ENCODE assay signal across 15 cellular contexts in genomic region chr18:13103366-13103765, GRCh38.
DNase-seq lines count a peak whose midpoint lies in the region; ATAC-seq, FAIRE-seq and TF ChIP-seq lines count a peak whose summit lies in the region.
"Had no signal": no experiment of that assay in that cellular context is flagged by ENCODE, and none has a peak within 500 bp of the region (broad histone marks: within the 10 kb centered on the region; RNA-seq: fewer than 3 reads in every experiment).

No MANE protein-coding gene starts in this region.

- no peaks in the 10 kb centered on the region for H3K27me3 ChIP-seq in H1 (replicated peaks in 1 of 4; ENCODE audit: control insufficient read depth in 3 of 4, extremely low read depth in 1 of 4, insufficient read depth in 3 of 4, low read length in 3 of 4)
- no peaks in the 10 kb centered on the region for H3K27me3 ChIP-seq in naive thymus-derived CD4-positive, alpha-beta T cell (ENCODE audit: control insufficient read depth in 2 of 2, insufficient read depth in 2 of 2, low read length in 2 of 2)
- H3K27me3 ChIP-seq: heart left ventricle had no signal

- H3K27ac Mint-ChIP-seq in activated CD4-positive, alpha-beta T cell treated with anti-CD3 and anti-CD28 coated beads for 36 hours, result no peak overlapping the region
- H3K27ac Mint-ChIP-seq in type B pancreatic cell, result no peak overlapping the region
- no peak overlapping the region for H3K27ac Mint-ChIP-seq in stimulated activated memory B cell treated with anti-CD40 and anti-IgM and Interleukin-4, amounts not matched to agents 10 μg/mL and 1 μg/mL and 100 μg/mL, for 72 hours
- peak overlapping the region in 1 of 9 donors; percentile 51 for H3K27ac Mint-ChIP-seq in naive thymus-derived CD4-positive, alpha-beta T cell
- H3K27ac Mint-ChIP-seq: dendritic cell treated with granulocyte-macrophage colony-stimulating factor and Interleukin-4, amounts not matched to agents 40 ng/mL and 50 ng/mL, for 4 days had no signal

- H3K79me2 ChIP-seq in H1 (ENCODE audit: control insufficient read depth in 1 of 2, insufficient read depth in 2 of 2, low read length in 2 of 2), result no peaks in the 10 kb centered on the region

- H2BK15ac ChIP-seq in H1 (ENCODE audit: low read length), result no peak overlapping the region

- TF ChIP-seq POLR2A in NB4 (IDR thresholded peaks at IDR 0.05; ENCODE audit: extremely low read depth, insufficient read length) (no peak), H1 (IDR thresholded peaks at IDR 0.05; ENCODE audit: control extremely low read depth in 1 of 2, low read depth in 2 of 2, low read length in 2 of 2) (no peak)

- TF ChIP-seq CTCF in NB4 (IDR thresholded peaks at IDR 0.05; ENCODE audit: low read depth, low read length) (peak; percentile 4), H1 (IDR thresholded peaks at IDR 0.05; ENCODE audit: control extremely low read depth in 1 of 3, insufficient read depth in 1 of 3, low read depth in 1 of 3, low read length in 3 of 3) (peak in 2 of 3 experiments; percentile 18 to 50; a peak in 2 of 4 replicates), type B pancreatic cell (conservative IDR thresholded peaks at IDR 0.05) (peak; percentile 52)

- intact Hi-C loops in activated CD4-positive, alpha-beta T cell treated with anti-CD3 and anti-CD28 coated beads for 36 hours (cut with DNase I, micrococcal nuclease), result no loop called here
- intact Hi-C loops in head of caudate nucleus (cut with DNase I), result no loop called here
- intact Hi-C loops in naive thymus-derived CD4-positive, alpha-beta T cell (cut with micrococcal nuclease), result no loop called here

- H3K27ac ChIP-seq in H1 (ENCODE audit: low read depth, low read length), result no peak overlapping the region
- no peak overlapping the region for H3K27ac ChIP-seq in naive thymus-derived CD4-positive, alpha-beta T cell (ENCODE audit: low read depth, low read length)
- H3K27ac ChIP-seq: heart left ventricle had no signal

- peak; percentile 57 for ATAC-seq in activated CD4-positive, alpha-beta T cell treated with anti-CD3 and anti-CD28 coated beads for 36 hours
- no peak for ATAC-seq in stimulated activated memory B cell treated with anti-CD40 and anti-IgM and Interleukin-4, amounts not matched to agents 10 μg/mL and 1 μg/mL and 100 μg/mL, for 72 hours
- no peak for ATAC-seq in naive thymus-derived CD4-positive, alpha-beta T cell
- ATAC-seq: activated CD4-positive, CD25-positive, alpha-beta regulatory T cell treated with anti-CD3 and anti-CD28 coated beads, Interleukin-2, amount 50 U/mL, for 24 hours; sciatic nerve had no signal

- H3K23me2 ChIP-seq in H1 (ENCODE audit: low read depth, low read length), result peaks cover 9% of the 10 kb centered on the region; the same call in 1 of the 2 replicates

- no peak for TF ChIP-seq EP300 in H1 (IDR thresholded peaks at IDR 0.05; ENCODE audit: borderline replicate concordance in 1 of 2, low read depth in 2 of 2, low read length in 2 of 2)

- no peak overlapping the region for H2BK120ac ChIP-seq in H1 (replicated peaks; ENCODE audit: low read depth, low read length)

- H3K4me3 ChIP-seq in NB4 (ENCODE audit: low read depth, low read length), result no peak overlapping the region
- no peak overlapping the region for H3K4me3 ChIP-seq in H1 (ENCODE audit: extremely low read depth in 1 of 4, insufficient read depth in 2 of 4, low read depth in 3 of 4, low read length in 4 of 4)
- H3K4me3 ChIP-seq in naive thymus-derived CD4-positive, alpha-beta T cell (ENCODE audit: low read length), result no peak overlapping the region
- H3K4me3 ChIP-seq: heart left ventricle had no signal

- no peak overlapping the region for H2BK5ac ChIP-seq in H1 (ENCODE audit: low read depth, low read length)

- CTCF ChIA-PET in activated CD4-positive, alpha-beta T cell treated with anti-CD3 and anti-CD28 coated beads for 36 hours (lab: Charles Lee), result interaction anchor here (1.3 kb wide), 1 partner anchor 12 kb away, joined by 5 read pairs; no protein-coding TSS in a partner anchor
- CTCF ChIA-PET in H1 (lab: Charles Lee; ENCODE audit: partially characterized antibody), result interaction anchor here (0.5 to 2.0 kb wide), 7 partner anchors 9 to 737 kb away, joined by 3 to 11 read pairs (median 4); no protein-coding TSS in a partner anchor
- CTCF ChIA-PET in naive thymus-derived CD4-positive, alpha-beta T cell (lab: Charles Lee), result no interaction called here

- no peaks in the 10 kb centered on the region for H3K4me1 Mint-ChIP-seq in activated CD4-positive, alpha-beta T cell treated with anti-CD3 and anti-CD28 coated beads for 36 hours
- H3K4me1 Mint-ChIP-seq in type B pancreatic cell (ENCODE audit: unreplicated experiment), result no peaks in the 10 kb centered on the region
- H3K4me1 Mint-ChIP-seq in stimulated activated memory B cell treated with anti-CD40 and anti-IgM and Interleukin-4, amounts not matched to agents 10 μg/mL and 1 μg/mL and 100 μg/mL, for 72 hours, result no peaks in the 10 kb centered on the region
- peaks cover 0 to 4% (median 0%) of the 10 kb centered on the region in 7 donors for H3K4me1 Mint-ChIP-seq in naive thymus-derived CD4-positive, alpha-beta T cell

- H3K9ac ChIP-seq in H1 (replicated peaks in 1 of 4; ENCODE audit: extremely low read depth in 1 of 4, low read depth in 3 of 4, low read length in 3 of 4), result no peak overlapping the region

- no peak overlapping the region for H2AFZ ChIP-seq in H1 (ENCODE audit: low read length)

- no peak overlapping the region for H3K56ac ChIP-seq in H1 (replicated peaks; ENCODE audit: insufficient read length, low read depth, low read length)

- H4K8ac ChIP-seq in H1 (ENCODE audit: extremely low read depth, insufficient read depth, low read length), result no peak overlapping the region

- FAIRE-seq in H1 (lab: Jason Lieb, UNC), result peak; percentile 42

- H3K4me3 Mint-ChIP-seq in activated CD4-positive, alpha-beta T cell treated with anti-CD3 and anti-CD28 coated beads for 36 hours, result no peak overlapping the region
- no peak overlapping the region for H3K4me3 Mint-ChIP-seq in type B pancreatic cell
- H3K4me3 Mint-ChIP-seq in stimulated activated memory B cell treated with anti-CD40 and anti-IgM and Interleukin-4, amounts not matched to agents 10 μg/mL and 1 μg/mL and 100 μg/mL, for 72 hours, result no peak overlapping the region
- no peak overlapping the region for H3K4me3 Mint-ChIP-seq in naive thymus-derived CD4-positive, alpha-beta T cell
- H3K4me3 Mint-ChIP-seq: dendritic cell treated with granulocyte-macrophage colony-stimulating factor and Interleukin-4, amounts not matched to agents 40 ng/mL and 50 ng/mL, for 4 days had no signal

- H2BK20ac ChIP-seq in H1 (ENCODE audit: low read length), result no peak overlapping the region

- TF ChIP-seq RAD21 in H1 (IDR thresholded peaks at IDR 0.05 in 1 of 2, conservative IDR thresholded peaks at IDR 0.05 in 1 of 2; ENCODE audit: low read depth in 2 of 2, low read length in 2 of 2), result peak in 1 of 2 experiments; percentile 9; a peak in 1 of 4 replicates

- H4K91ac ChIP-seq in H1 (replicated peaks; ENCODE audit: insufficient read length, low read length), result no peak overlapping the region

- no peak overlapping the region for H3K23ac ChIP-seq in H1 (ENCODE audit: insufficient read length)

- peaks cover 83% of the 10 kb centered on the region for H3K36me3 Mint-ChIP-seq in activated CD4-positive, alpha-beta T cell treated with anti-CD3 and anti-CD28 coated beads for 36 hours (ENCODE audit: low read depth)
- H3K36me3 Mint-ChIP-seq in type B pancreatic cell, result peaks cover 64% of the 10 kb centered on the region
- H3K36me3 Mint-ChIP-seq in stimulated activated memory B cell treated with anti-CD40 and anti-IgM and Interleukin-4, amounts not matched to agents 10 μg/mL and 1 μg/mL and 100 μg/mL, for 72 hours, result peaks cover 95% of the 10 kb centered on the region
- peaks cover 24 to 88% (median 74%) of the 10 kb centered on the region in 5 donors for H3K36me3 Mint-ChIP-seq in naive thymus-derived CD4-positive, alpha-beta T cell

- no peaks in the 10 kb centered on the region for H3K4me1 ChIP-seq in H1 (replicated peaks in 1 of 4; ENCODE audit: control insufficient read depth in 3 of 4, insufficient read depth in 4 of 4, low read length in 3 of 4)
- no peaks in the 10 kb centered on the region for H3K4me1 ChIP-seq in naive thymus-derived CD4-positive, alpha-beta T cell (ENCODE audit: control insufficient read depth in 2 of 2, insufficient read depth in 2 of 2, low read length in 2 of 2)

- DNase-seq in activated CD4-positive, alpha-beta T cell treated with anti-CD3 and anti-CD28 coated beads for 36 hours, result no peak
- no peak for DNase-seq in activated CD4-positive, alpha-beta T cell treated with anti-CD3 and anti-CD28 coated beads, Interleukin-2, amount 50 U/mL, for 4 hours
- peak; percentile 16 for DNase-seq in NB4 (ENCODE audit: low read depth)
- DNase-seq in H1 (ENCODE audit: low read depth in 1 of 2, low spot score in 2 of 2), result no peak
- DNase-seq in type B pancreatic cell (ENCODE audit: extremely low spot score, unreplicated experiment), result no peak
- DNase-seq in head of caudate nucleus, result no peak
- no peak for DNase-seq in naive thymus-derived CD4-positive, alpha-beta T cell
- DNase-seq: activated effector memory CD4-positive, alpha-beta T cell treated with Interleukin-2 at 50 U/mL for 16 hours; heart left ventricle; NCI-H1436; Right ventricle myocardium superior had no signal

- no peak overlapping the region for H3K14ac ChIP-seq in H1 (ENCODE audit: insufficient read length)

- no peak overlapping the region for H3K18ac ChIP-seq in H1 (ENCODE audit: extremely low read depth, low read length)

- H2BK12ac ChIP-seq in H1 (ENCODE audit: low read depth, low read length), result no peak overlapping the region

- no peak overlapping the region for H4K5ac ChIP-seq in H1 (ENCODE audit: insufficient read length, low read depth, low read length)

- POLR2A ChIA-PET in activated CD4-positive, alpha-beta T cell treated with anti-CD3 and anti-CD28 coated beads for 36 hours (lab: Charles Lee), result no interaction called here
- POLR2A ChIA-PET in H1 (lab: Charles Lee; ENCODE audit: partially characterized antibody), result no interaction called here
- POLR2A ChIA-PET in naive thymus-derived CD4-positive, alpha-beta T cell (lab: Charles Lee), result no interaction called here

- 85% methylated on average over 6 of the region's 6 CpGs; no CpG with 5 or more reads in 1 of the 2 experiments for WGBS in H1 (ENCODE audit: extremely low coverage in 1 of 2, insufficient coverage in 1 of 2, insufficient read length in 1 of 2, insufficient replicate concordance in 2 of 2, low coverage in 1 of 2, low lambda C conversion rate in 2 of 2, missing lambda C conversion rate in 1 of 2), 2 experiments

- H3K9me3 Mint-ChIP-seq in activated CD4-positive, alpha-beta T cell treated with anti-CD3 and anti-CD28 coated beads for 36 hours (ENCODE audit: low read depth), result no peaks in the 10 kb centered on the region
- H3K9me3 Mint-ChIP-seq in type B pancreatic cell, result no peaks in the 10 kb centered on the region
- H3K9me3 Mint-ChIP-seq in stimulated activated memory B cell treated with anti-CD40 and anti-IgM and Interleukin-4, amounts not matched to agents 10 μg/mL and 1 μg/mL and 100 μg/mL, for 72 hours, result peaks cover 4% of the 10 kb centered on the region
- peaks cover 0 to 6% (median 0%) of the 10 kb centered on the region in 11 donors for H3K9me3 Mint-ChIP-seq in naive thymus-derived CD4-positive, alpha-beta T cell
- H3K9me3 Mint-ChIP-seq: dendritic cell treated with granulocyte-macrophage colony-stimulating factor and Interleukin-4, amounts not matched to agents 40 ng/mL and 50 ng/mL, for 4 days had no signal

- H3K79me1 ChIP-seq in H1 (ENCODE audit: low read depth, low read length), result no peaks in the 10 kb centered on the region; the same call in 1 of the 2 replicates

- peaks cover 0 to 2% of the 10 kb centered on the region in 2 experiments for H4K20me1 ChIP-seq in H1 (replicated peaks in 1 of 2; ENCODE audit: control insufficient read depth in 1 of 2, insufficient read depth in 2 of 2, low read length in 2 of 2)

- H3K27me3 Mint-ChIP-seq in activated CD4-positive, alpha-beta T cell treated with anti-CD3 and anti-CD28 coated beads for 36 hours, result no peaks in the 10 kb centered on the region
- H3K27me3 Mint-ChIP-seq in type B pancreatic cell, result no peaks in the 10 kb centered on the region
- no peaks in the 10 kb centered on the region for H3K27me3 Mint-ChIP-seq in stimulated activated memory B cell treated with anti-CD40 and anti-IgM and Interleukin-4, amounts not matched to agents 10 μg/mL and 1 μg/mL and 100 μg/mL, for 72 hours
- H3K27me3 Mint-ChIP-seq in naive thymus-derived CD4-positive, alpha-beta T cell, result no peaks in the 10 kb centered on the region
- H3K27me3 Mint-ChIP-seq: dendritic cell treated with granulocyte-macrophage colony-stimulating factor and Interleukin-4, amounts not matched to agents 40 ng/mL and 50 ng/mL, for 4 days had no signal

- H3K4me2 ChIP-seq in H1 (ENCODE audit: insufficient read depth in 1 of 2, low read depth in 2 of 2, low read length in 2 of 2), result no peak overlapping the region

- H2AK5ac ChIP-seq in H1 (ENCODE audit: low read depth, low read length), result no peak overlapping the region

- H3K4ac ChIP-seq in H1 (replicated peaks; ENCODE audit: insufficient read length, low read depth, low read length), result no peak overlapping the region

- peaks cover 16 to 51% (median 42%) of the 10 kb centered on the region in 4 experiments; a peak in 7 of 8 replicates for H3K36me3 ChIP-seq in H1 (ENCODE audit: control insufficient read depth in 2 of 4, insufficient read depth in 4 of 4, low read length in 3 of 4)
- peaks cover 14 to 90% (median 22%) of the 10 kb centered on the region in 3 experiments for H3K36me3 ChIP-seq in naive thymus-derived CD4-positive, alpha-beta T cell (ENCODE audit: control insufficient read depth in 2 of 3, insufficient read depth in 3 of 3, low read length in 3 of 3)

- peaks cover under 1 to 6% of the 10 kb centered on the region in 2 experiments; a peak in 1 of 4 replicates for H3K9me3 ChIP-seq in H1 (ENCODE audit: insufficient read depth in 2 of 2, low read depth in 1 of 2, low read length in 1 of 2)
- no peaks in the 10 kb centered on the region for H3K9me3 ChIP-seq in naive thymus-derived CD4-positive, alpha-beta T cell (ENCODE audit: control insufficient read depth in 2 of 3, low read length in 3 of 3)
- H3K9me3 ChIP-seq: heart left ventricle had no signal
